In the genomic region with DNA sequence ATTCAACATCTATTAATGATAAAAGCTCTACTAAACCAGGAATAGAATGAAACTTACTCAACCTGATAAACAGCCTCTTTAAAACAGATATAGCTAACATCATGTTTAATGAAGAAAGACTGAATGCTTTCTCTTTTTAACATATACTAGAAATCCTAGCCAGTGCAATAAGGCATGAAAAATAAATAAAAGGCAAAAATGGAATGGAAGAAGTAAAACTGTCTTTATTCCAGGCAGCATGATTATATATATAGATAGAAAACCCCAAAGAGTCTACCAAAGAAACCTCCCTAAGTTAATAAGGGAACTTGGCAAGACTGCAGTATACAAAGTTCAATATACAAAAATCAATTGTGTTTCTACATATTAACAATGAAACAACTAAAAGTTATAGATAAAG, we compare ENCODE assay signal across 8 cellular contexts. TPM values are rescaled to one million over a fixed set of nuclear protein-coding genes. Genes with fewer than 3 reads are reported as not detected.
"Had no signal": no experiment of that assay in that cellular context is flagged by ENCODE, and none has a peak within 500 bp of the region (broad histone marks: within the 10 kb centered on the region; RNA-seq: fewer than 3 reads in every experiment).

No MANE protein-coding gene starts in this region.

- H3K27ac ChIP-seq: GM23248 had no signal

- FAIRE-seq: HTR-8/SVneo had no signal

- H3K36me3 ChIP-seq: HAP-1 had no signal

- H3K27ac Mint-ChIP-seq: IgD-negative memory B cell had no signal

- H3K4me1 Mint-ChIP-seq: IgD-negative memory B cell had no signal

- H3K36me3 Mint-ChIP-seq: IgD-negative memory B cell had no signal

- DNase-seq: GM23248, GOT3, H7, KG1 had no signal

- H3K4me3 ChIP-seq: GM23248, HAP-1 had no signal

- H2AFZ ChIP-seq: GM23248 had no signal

- H3K9ac ChIP-seq: GM23248 had no signal

- H3K4me3 Mint-ChIP-seq: IgD-negative memory B cell had no signal

- ATAC-seq: HCT116 had no signal

- H3K27me3 Mint-ChIP-seq: IgD-negative memory B cell had no signal

RNA-seq across cellular contexts. Expression of a gene that starts 25.5 kb away (rescaled TPM):
- polyA plus RNA-seq: IgD-negative memory B cell had no signal
